ENCODE assay signal across 30 cellular contexts in the genomic region with DNA sequence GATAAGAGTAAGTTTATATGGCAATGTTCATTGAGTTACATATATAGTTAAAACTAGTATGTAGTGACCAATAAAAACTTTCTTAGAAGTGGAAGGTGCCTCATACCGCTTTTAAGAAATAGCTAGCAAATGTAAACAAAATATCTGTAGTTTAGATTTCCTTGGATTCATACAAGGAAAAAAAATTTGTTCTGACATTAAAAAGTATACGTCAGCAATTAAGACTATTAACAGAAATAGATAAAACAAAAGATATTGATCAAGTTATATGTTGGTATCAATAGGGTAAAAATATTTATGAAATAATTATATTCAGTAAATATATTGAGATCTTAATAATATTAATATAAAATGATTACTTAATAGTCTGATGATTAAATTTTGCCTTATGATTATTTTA.
"Had no signal": no experiment of that assay in that cellular context is flagged by ENCODE, and none has a peak within 500 bp of the region (broad histone marks: within the 10 kb centered on the region; RNA-seq: fewer than 3 reads in every experiment).

No MANE protein-coding gene starts in this region.

- DNase-seq: activated B cell treated with CpG ODN at 0.5 μM for 24 hours; activated CD4-positive, alpha-beta memory T cell treated with anti-CD3 and anti-CD28 coated beads for 36 hours; activated CD4-positive, alpha-beta T cell treated with anti-CD3 and anti-CD28 coated beads for 48 hours; activated CD4-positive, alpha-beta T cell treated with anti-CD3 and anti-CD28 coated beads, Interleukin-2, amount 50 U/mL, for 1 hour; activated CD8-positive, alpha-beta memory T cell treated with anti-CD3 and anti-CD28 coated beads, Interleukin-2, amount 50 U/mL, for 48 hours; activated gamma-delta T cell; activated naive CD4-positive, alpha-beta T cell; activated naive CD4-positive, alpha-beta T cell treated with anti-CD3 and anti-CD28 coated beads, Interleukin-2, amount 10 ng/mL, durations not matched to agents 7 days and 5 days; activated naive CD8-positive, alpha-beta T cell treated with anti-CD3 and anti-CD28 coated beads, Interleukin-2, amount 10 ng/mL, durations not matched to agents 7 days and 5 days; activated T-cell treated with anti-CD3 and anti-CD28 coated beads for 4 hours; activated T-cell treated with anti-CD3 and anti-CD28 coated beads, Interleukin-2, amount 50 U/mL, for 24 hours; activated T-cell treated with anti-CD3 and anti-CD28 coated beads, Interleukin-2, amount 50 U/mL, for 72 hours; central memory CD4-positive, alpha-beta T cell; cerebellar nuclear complex; colonic mucosa; effector memory CD4-positive, alpha-beta T cell; endodermal cell; erythroblast; foreskin keratinocyte; heart right ventricle; T-cell; T-helper 9 cell; WERI-Rb-1 had no signal

- H3K36me3 ChIP-seq: ascending aorta, breast epithelium, cardiac muscle cell, colonic mucosa, esophagus muscularis mucosa, gastroesophageal sphincter, heart right ventricle, WERI-Rb-1 had no signal

- H3K27ac ChIP-seq: ascending aorta, breast epithelium, cardiac muscle cell, colonic mucosa, esophagus muscularis mucosa, foreskin keratinocyte, gastroesophageal sphincter, heart right ventricle, WERI-Rb-1 had no signal

- H3K4me1 ChIP-seq: ascending aorta, breast epithelium, colonic mucosa, esophagus muscularis mucosa, foreskin keratinocyte, gastroesophageal sphincter, heart right ventricle had no signal

- H3K27me3 ChIP-seq: ascending aorta, breast epithelium, cardiac muscle cell, colonic mucosa, esophagus muscularis mucosa, foreskin keratinocyte, gastroesophageal sphincter, heart right ventricle had no signal

- ATAC-seq: activated CD4-positive, CD25-positive, alpha-beta regulatory T cell treated with anti-CD3 and anti-CD28 coated beads, Interleukin-2, amount 50 U/mL, for 24 hours; activated naive CD4-positive, alpha-beta T cell treated with anti-CD3 and anti-CD28 coated beads, Interleukin-2, amount 50 U/mL, for 72 hours; activated T-cell treated with anti-CD3 and anti-CD28 coated beads, Interleukin-2, amount 50 U/mL, for 72 hours; foreskin keratinocyte; gastroesophageal sphincter; heart right ventricle; T-cell had no signal

- H3K4me3 ChIP-seq: ascending aorta, breast epithelium, cardiac muscle cell, colonic mucosa, esophagus muscularis mucosa, gastroesophageal sphincter, heart right ventricle had no signal

- H3K9me3 ChIP-seq: ascending aorta, breast epithelium, colonic mucosa, esophagus muscularis mucosa, gastroesophageal sphincter, heart right ventricle had no signal
